In the genomic region with DNA sequence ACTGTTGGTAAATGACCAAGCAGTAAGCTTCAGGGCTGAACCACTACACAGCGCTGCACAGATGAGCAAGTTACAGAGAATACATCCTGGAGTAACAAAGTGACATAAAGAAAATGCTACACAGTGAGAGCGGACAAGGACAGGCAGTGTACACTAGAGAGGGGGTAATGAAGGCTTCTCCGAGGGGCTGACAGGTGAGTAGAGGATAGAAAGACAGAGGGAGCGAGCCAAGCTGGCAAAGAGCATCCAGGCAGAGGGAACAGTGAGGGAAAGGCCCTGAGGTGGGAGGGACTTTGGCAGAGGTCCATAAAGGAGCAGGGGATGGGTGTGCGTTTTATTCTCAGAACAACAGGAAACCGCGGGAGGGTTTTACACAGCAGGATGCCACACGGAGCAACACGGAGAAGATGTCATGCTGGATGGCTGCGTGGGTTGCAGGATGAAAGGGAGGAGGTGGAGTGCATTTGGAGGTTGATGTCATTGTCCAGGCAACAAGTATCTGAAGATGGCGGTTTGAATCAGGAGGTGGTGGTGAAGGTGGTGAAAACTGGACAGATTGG, we compare ENCODE assay signal across 16 cellular contexts. TPM values are rescaled to one million over a fixed set of nuclear protein-coding genes. Genes with fewer than 3 reads are reported as not detected.
DNase-seq lines count a peak whose midpoint lies in the region; ATAC-seq and TF ChIP-seq lines count a peak whose summit lies in the region.
"Had no signal": no experiment of that assay in that cellular context is flagged by ENCODE, and none has a peak within 500 bp of the region (broad histone marks: within the 10 kb centered on the region; RNA-seq: fewer than 3 reads in every experiment).

No MANE protein-coding gene starts in this region.

- H3K4me1 Mint-ChIP-seq in CD4-positive, alpha-beta T cell (ENCODE audit: low read depth), result peaks cover 63% of the 10 kb centered on the region
- H3K4me1 Mint-ChIP-seq in activated T-helper 1 cell treated with anti-CD3 and anti-CD28 coated beads, Interleukin-12 subunit alpha, Interleukin-12 subunit beta, Interleukin-2, Interleukin-4 antibody, amounts not matched to agents 30 ng/mL and 10 ng/mL and 1 ng/mL, durations not matched to agents 14 hours and 24 hours and 36 hours (ENCODE audit: low read depth), result peaks cover 36% of the 10 kb centered on the region
- peaks cover 38% of the 10 kb centered on the region for H3K4me1 Mint-ChIP-seq in neural progenitor cell

- H3K9me3 ChIP-seq in CD4-positive, alpha-beta T cell (ENCODE audit: control insufficient read depth, low read length), result no peaks in the 10 kb centered on the region
- no peaks in the 10 kb centered on the region for H3K9me3 ChIP-seq in neural progenitor cell (ENCODE audit: low read depth)
- no peaks in the 10 kb centered on the region for H3K9me3 ChIP-seq in body of pancreas
- H3K9me3 ChIP-seq: right atrium auricular region had no signal

- TF ChIP-seq CTCF in CD4-positive, alpha-beta T cell (IDR thresholded peaks at IDR 0.05), result no peak
- TF ChIP-seq CTCF in neural progenitor cell (IDR thresholded peaks at IDR 0.05) (no peak), body of pancreas (IDR thresholded peaks at IDR 0.05) (no peak)

- ATAC-seq in CD4-positive, alpha-beta T cell (ENCODE audit: poor library complexity), result peak; percentile 91
- ATAC-seq in body of pancreas (no peak), GM21528 (IDR thresholded peaks at IDR 0.05; ENCODE audit: low FRiP score, unreplicated experiment) (no peak)
- ATAC-seq: heart right ventricle, PC-3 had no signal

- H3K36me3 ChIP-seq in neural progenitor cell (no peaks in the 10 kb centered on the region), body of pancreas (replicated peaks in 1 of 2; ENCODE audit: insufficient read depth in 1 of 2, low read depth in 2 of 2) (no peaks in the 10 kb centered on the region)
- H3K36me3 ChIP-seq: heart right ventricle, right atrium auricular region, stomach had no signal

- H3K9me3 Mint-ChIP-seq in CD4-positive, alpha-beta T cell, result no peaks in the 10 kb centered on the region
- no peaks in the 10 kb centered on the region for H3K9me3 Mint-ChIP-seq in activated T-helper 1 cell treated with anti-CD3 and anti-CD28 coated beads, Interleukin-12 subunit alpha, Interleukin-12 subunit beta, Interleukin-2, Interleukin-4 antibody, amounts not matched to agents 30 ng/mL and 10 ng/mL and 1 ng/mL, durations not matched to agents 14 hours and 24 hours and 36 hours
- H3K9me3 Mint-ChIP-seq in neural progenitor cell, result peaks cover 2% of the 10 kb centered on the region

- H3K27ac Mint-ChIP-seq in CD4-positive, alpha-beta T cell, result peak overlapping the region; percentile 94
- H3K27ac Mint-ChIP-seq in activated T-helper 1 cell treated with anti-CD3 and anti-CD28 coated beads, Interleukin-12 subunit alpha, Interleukin-12 subunit beta, Interleukin-2, Interleukin-4 antibody, amounts not matched to agents 30 ng/mL and 10 ng/mL and 1 ng/mL, durations not matched to agents 14 hours and 24 hours and 36 hours, result peak overlapping the region; percentile 90
- peak overlapping the region; percentile 67 for H3K27ac Mint-ChIP-seq in neural progenitor cell

- no peak overlapping the region for H3K9ac ChIP-seq in neural progenitor cell

- H3K4me1 ChIP-seq in neural progenitor cell (peaks cover 13% of the 10 kb centered on the region), body of pancreas (no peaks in the 10 kb centered on the region)
- H3K4me1 ChIP-seq: heart right ventricle, right atrium auricular region, stomach had no signal

- POLR2A ChIA-PET in CD4-positive, alpha-beta T cell (lab: Charles Lee), result interaction anchor here (0.7 to 4.1 kb wide), 14 partner anchors 9 to 785 kb away, joined by 3 to 59 read pairs (median 6); partner anchors contain the start of genes CCDC174, HDAC11, LSM3 and WNT7A

- H3K4me3 Mint-ChIP-seq in CD4-positive, alpha-beta T cell, result peak overlapping the region; percentile 68
- H3K4me3 Mint-ChIP-seq in activated T-helper 1 cell treated with anti-CD3 and anti-CD28 coated beads, Interleukin-12 subunit alpha, Interleukin-12 subunit beta, Interleukin-2, Interleukin-4 antibody, amounts not matched to agents 30 ng/mL and 10 ng/mL and 1 ng/mL, durations not matched to agents 14 hours and 24 hours and 36 hours, result peak overlapping the region; percentile 38
- H3K4me3 Mint-ChIP-seq in neural progenitor cell, result no peak overlapping the region

- intact Hi-C loops in CD4-positive, alpha-beta T cell (cut with DNase I, micrococcal nuclease), result loop anchor here in 1 of 2 experiments (1.0 kb wide), 1 partner anchor 14 kb away; the partner anchor contains the start of gene WNT7A
- intact Hi-C loops in activated T-helper 1 cell treated with anti-CD3 and anti-CD28 coated beads, Interleukin-12 subunit alpha, Interleukin-12 subunit beta, Interleukin-2, Interleukin-4 antibody, amounts not matched to agents 30 ng/mL and 10 ng/mL and 1 ng/mL, durations not matched to agents 14 hours and 24 hours and 36 hours (cut with micrococcal nuclease), result no loop called here
- intact Hi-C loops in body of pancreas (cut with DNase I), result no loop called here

- H3K36me3 Mint-ChIP-seq in CD4-positive, alpha-beta T cell (ENCODE audit: low read depth), result peaks cover 52% of the 10 kb centered on the region
- H3K36me3 Mint-ChIP-seq in activated T-helper 1 cell treated with anti-CD3 and anti-CD28 coated beads, Interleukin-12 subunit alpha, Interleukin-12 subunit beta, Interleukin-2, Interleukin-4 antibody, amounts not matched to agents 30 ng/mL and 10 ng/mL and 1 ng/mL, durations not matched to agents 14 hours and 24 hours and 36 hours (ENCODE audit: low read depth), result peaks cover 2% of the 10 kb centered on the region
- peaks cover 4% of the 10 kb centered on the region for H3K36me3 Mint-ChIP-seq in neural progenitor cell

- H3K4me2 ChIP-seq in neural progenitor cell, result no peak overlapping the region

- peak overlapping the region; percentile 71 for H3K27ac ChIP-seq in CD4-positive, alpha-beta T cell (ENCODE audit: low read depth, low read length)
- H3K27ac ChIP-seq in neural progenitor cell (no peak overlapping the region), body of pancreas (no peak overlapping the region)
- H3K27ac ChIP-seq: heart right ventricle, right atrium auricular region, stomach had no signal

- no peak for TF ChIP-seq POLR2A in body of pancreas (IDR thresholded peaks at IDR 0.05)

- no peak overlapping the region for H2AFZ ChIP-seq in neural progenitor cell (replicated peaks)

- CTCF ChIA-PET in CD4-positive, alpha-beta T cell (lab: Charles Lee), result interaction anchor here (3.2 kb wide), 1 partner anchor 14 kb away, joined by 24 read pairs; the partner anchor contains the start of gene WNT7A

- H3F3A ChIP-seq in neural progenitor cell (ENCODE audit: low read depth), result no peaks in the 10 kb centered on the region

- H3K27me3 Mint-ChIP-seq in CD4-positive, alpha-beta T cell, result no peaks in the 10 kb centered on the region
- H3K27me3 Mint-ChIP-seq in activated T-helper 1 cell treated with anti-CD3 and anti-CD28 coated beads, Interleukin-12 subunit alpha, Interleukin-12 subunit beta, Interleukin-2, Interleukin-4 antibody, amounts not matched to agents 30 ng/mL and 10 ng/mL and 1 ng/mL, durations not matched to agents 14 hours and 24 hours and 36 hours (ENCODE audit: insufficient read depth), result peaks cover 9% of the 10 kb centered on the region
- peaks cover 3% of the 10 kb centered on the region for H3K27me3 Mint-ChIP-seq in neural progenitor cell (ENCODE audit: insufficient read depth, low read depth)

- no peaks in the 10 kb centered on the region for H4K20me1 ChIP-seq in neural progenitor cell (ENCODE audit: low read depth)

- no peaks in the 10 kb centered on the region for H3K27me3 ChIP-seq in CD4-positive, alpha-beta T cell (ENCODE audit: control insufficient read depth, insufficient read depth, low read length)
- peaks cover 46% of the 10 kb centered on the region for H3K27me3 ChIP-seq in neural progenitor cell
- no peaks in the 10 kb centered on the region for H3K27me3 ChIP-seq in body of pancreas
- H3K27me3 ChIP-seq: right atrium auricular region had no signal

- DNase-seq in CD4-positive, alpha-beta T cell, result peak; percentile 44 to 84 (median 59)
- DNase-seq in T-helper 1 cell (peak in 4 of 5 donors; percentile 34 to 83 (median 49)), neural progenitor cell (ENCODE audit: low spot score) (no peak), body of pancreas (no peak), iPS-NIHi7 (ENCODE audit: extremely low spot score) (no peak), occipital lobe (lab: John Stamatoyannopoulos, UW) (no peak)
- peak; percentile 53 for DNase-seq in activated T-helper 1 cell treated with anti-CD3 and anti-CD28 coated beads, Interleukin-12 subunit alpha, Interleukin-12 subunit beta, Interleukin-2, Interleukin-4 antibody, amounts not matched to agents 30 ng/mL and 10 ng/mL and 1 ng/mL, durations not matched to agents 14 hours and 24 hours and 36 hours (ENCODE audit: low spot score)
- DNase-seq: HCEC 1CT, heart right ventricle, midbrain, MV-4-11, PC-3, stomach had no signal

- WGBS in body of pancreas, 2 donors, result 55 to 60% methylated on average over 11 of the region's 11 CpGs

- H3K79me2 ChIP-seq in neural progenitor cell (ENCODE audit: low read depth), result no peaks in the 10 kb centered on the region

- no peak overlapping the region for H3K4me3 ChIP-seq in neural progenitor cell
- H3K4me3 ChIP-seq in body of pancreas, result no peak overlapping the region
- H3K4me3 ChIP-seq: heart right ventricle, right atrium auricular region, stomach had no signal

RNA-seq across cellular contexts. Expression of gene WNT7A, which starts 13.4 kb away (rescaled TPM):
- total RNA-seq in CD4-positive, alpha-beta T cell, result 10 to 100 TPM; 22.4 to 24.7 TPM
- total RNA-seq in activated T-helper 1 cell treated with anti-CD3 and anti-CD28 coated beads, Interleukin-12 subunit alpha, Interleukin-12 subunit beta, Interleukin-2, Interleukin-4 antibody, amounts not matched to agents 30 ng/mL and 10 ng/mL and 1 ng/mL, durations not matched to agents 14 hours and 24 hours and 36 hours, result not detected in 2 replicates
- not detected in 2 replicates for total RNA-seq in neural progenitor cell (ENCODE audit: low replicate concordance)
- total RNA-seq in body of pancreas, result under 1 TPM; under 0.01 TPM
- total RNA-seq in occipital lobe, result 9.0 TPM
- total RNA-seq: dermis microvascular lymphatic vessel endothelial cell, heart right ventricle, right atrium auricular region, stomach had no signal

Comparison
In these comparisons a context has a peak if more than half of its experiments do, and no peak if none do; other contexts are left out.
1. DNase-seq: peak in CD4-positive, alpha-beta T cell (10 of 10), T-helper 1 cell (4 of 5) and activated T-helper 1 cell treated with anti-CD3 and anti-CD28 coated beads, Interleukin-12 subunit alpha, Interleukin-12 subunit beta, Interleukin-2, Interleukin-4 antibody, amounts not matched to agents 30 ng/mL and 10 ng/mL and 1 ng/mL, durations not matched to agents 14 hours and 24 hours and 36 hours (single experiment); none in neural progenitor cell (single experiment), body of pancreas (0 of 4), iPS-NIHi7 (single experiment) and occipital lobe (single experiment).
2. RNA of gene WNT7A, which starts 13.4 kb away (total RNA-seq): 22.4 to 24.7 TPM in CD4-positive, alpha-beta T cell and 9.0 TPM in occipital lobe (single experiment); not detected in activated T-helper 1 cell treated with anti-CD3 and anti-CD28 coated beads, Interleukin-12 subunit alpha, Interleukin-12 subunit beta, Interleukin-2, Interleukin-4 antibody, amounts not matched to agents 30 ng/mL and 10 ng/mL and 1 ng/mL, durations not matched to agents 14 hours and 24 hours and 36 hours, not detected in neural progenitor cell and under 0.01 TPM in body of pancreas; every median in the first group is over 10 times any median in the second.
3. Peak in every context shown above with its lines, with median percentiles within 50 percentile points of each other: H3K27ac Mint-ChIP-seq.